Comparison of ENCODE assay signal across 23 cellular contexts in genomic region chr12:127930122-127930521, GRCh38.
"Had no signal": no experiment of that assay in that cellular context is flagged by ENCODE, and none has a peak within 500 bp of the region (broad histone marks: within the 10 kb centered on the region; RNA-seq: fewer than 3 reads in every experiment).

No MANE protein-coding gene starts in this region.

- DNase-seq: effector CD4-positive, alpha-beta T cell; endodermal cell; erythroblast; foreskin melanocyte; glutamatergic neuron; islet precursor cell; left ventricle myocardium inferior; mesendoderm; naive B cell; psoas muscle; right lobe of liver; stimulated activated CD4-positive, alpha-beta T cell treated with anti-CD3 and anti-CD28 coated beads, Interleukin-1b, Interleukin-23, amount 100 ng/mL, for 48 hours; stimulated activated CD4-positive, alpha-beta T cell treated with anti-CD3 and anti-CD28 coated beads, Interleukin-4, amount 100 ng/mL, for 4 hours; stimulated activated naive CD8-positive, alpha-beta T cell treated with anti-CD3 and anti-CD28 coated beads, Interleukin-15, Interleukin-2, amounts not matched to agents 100 U/mL and 50 U/mL, for 24 hours; transverse colon had no signal

- H3K27ac ChIP-seq: cardiac muscle cell, left ventricle myocardium inferior, neutrophil, psoas muscle, right lobe of liver, suprapubic skin had no signal

- H3K4me1 Mint-ChIP-seq: endodermal cell, naive B cell, nephron had no signal

- FAIRE-seq: colon, endothelial cell of umbilical vein, urothelium cell line had no signal

- H3K27ac Mint-ChIP-seq: dendritic cell treated with granulocyte-macrophage colony-stimulating factor and Interleukin-4, amounts not matched to agents 40 ng/mL and 50 ng/mL, for 4 days; endodermal cell; nephron had no signal

- H3K27me3 Mint-ChIP-seq: dendritic cell treated with granulocyte-macrophage colony-stimulating factor and Interleukin-4, amounts not matched to agents 40 ng/mL and 50 ng/mL, for 4 days; naive B cell had no signal

- H3K9me3 ChIP-seq: left ventricle myocardium inferior, neutrophil, psoas muscle, right lobe of liver, suprapubic skin, transverse colon had no signal

- H3K4me3 Mint-ChIP-seq: dendritic cell treated with granulocyte-macrophage colony-stimulating factor and Interleukin-4, amounts not matched to agents 40 ng/mL and 50 ng/mL, for 4 days; endodermal cell; naive B cell; nephron had no signal

- H3K9me3 Mint-ChIP-seq: dendritic cell treated with granulocyte-macrophage colony-stimulating factor and Interleukin-4, amounts not matched to agents 40 ng/mL and 50 ng/mL, for 4 days; endodermal cell; nephron had no signal

- H3K4me3 ChIP-seq: cardiac muscle cell, left ventricle myocardium inferior, psoas muscle, right lobe of liver, suprapubic skin, transverse colon had no signal

- H3K36me3 ChIP-seq: cardiac muscle cell, left ventricle myocardium inferior, neutrophil, right lobe of liver, suprapubic skin, transverse colon had no signal

- H3K36me3 Mint-ChIP-seq: naive B cell had no signal

- H3K27me3 ChIP-seq: cardiac muscle cell, neutrophil, right lobe of liver, suprapubic skin, transverse colon had no signal

- ATAC-seq: psoas muscle; stimulated activated naive CD8-positive, alpha-beta T cell treated with anti-CD3 and anti-CD28 coated beads, Interleukin-15, Interleukin-2, amounts not matched to agents 100 U/mL and 50 U/mL, for 24 hours had no signal

- H3K4me1 ChIP-seq: psoas muscle, right lobe of liver, suprapubic skin had no signal
